ENCODE assay signal across 8 cellular contexts in the genomic region with DNA sequence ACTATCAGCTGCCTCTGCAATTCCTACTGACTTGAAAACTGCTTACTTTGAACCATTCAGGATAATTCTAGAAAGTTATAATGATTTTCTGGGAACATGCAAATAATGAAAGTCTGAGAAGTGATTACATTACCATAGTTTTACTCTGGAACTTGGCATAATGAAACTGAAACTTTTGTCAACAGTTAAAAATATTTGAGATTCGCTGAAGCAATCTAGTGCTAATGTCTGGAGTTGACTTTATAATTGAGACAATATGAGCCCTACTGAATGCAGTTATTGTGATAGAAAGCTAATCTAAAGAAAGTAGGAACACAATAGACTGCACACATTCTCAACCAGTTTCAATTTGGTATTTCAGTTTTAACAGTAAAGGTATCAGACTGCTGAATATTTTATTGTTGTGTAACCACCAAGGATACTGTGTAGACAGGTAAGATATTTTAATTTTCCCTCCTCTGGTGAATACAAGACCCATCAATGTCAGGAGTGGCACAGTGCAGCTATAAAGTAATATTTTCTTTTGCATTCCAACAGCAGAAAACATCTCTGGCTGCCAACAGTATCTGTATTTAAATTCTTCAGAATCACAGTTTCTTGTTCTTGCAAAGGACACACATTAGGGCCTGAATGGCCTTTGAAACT.
DNase-seq lines count a peak whose midpoint lies in the region; ATAC-seq and TF ChIP-seq lines count a peak whose summit lies in the region.

No MANE protein-coding gene starts in this region.

- no peaks in the 10 kb centered on the region for H3K9me2 ChIP-seq in Karpas-422 (replicated peaks; ENCODE audit: insufficient read depth, low read length)

- peak overlapping the region; percentile 87 for H3K27ac Mint-ChIP-seq in activated CD4-positive, alpha-beta T cell treated with anti-CD3 and anti-CD28 coated beads, Interleukin-2, amount 10 ng/mL, durations not matched to agents 7 days and 5 days
- peak overlapping the region; percentile 94 for H3K27ac Mint-ChIP-seq in endodermal cell
- peak overlapping the region; percentile 85 for H3K27ac Mint-ChIP-seq in type B pancreatic cell

- 90 to 100% methylated on average over 1 of the region's 1 CpG for WGBS in endodermal cell (ENCODE audit: insufficient coverage in 1 of 2, insufficient read length in 1 of 2), 2 experiments

- H3K79me2 ChIP-seq in Karpas-422 (ENCODE audit: low read length): no peaks in the 10 kb centered on the region

- peaks cover 3% of the 10 kb centered on the region for H3K9me3 Mint-ChIP-seq in activated CD4-positive, alpha-beta T cell treated with anti-CD3 and anti-CD28 coated beads, Interleukin-2, amount 10 ng/mL, durations not matched to agents 7 days and 5 days
- H3K9me3 Mint-ChIP-seq in endodermal cell: peaks cover 35% of the 10 kb centered on the region
- peaks cover 4% of the 10 kb centered on the region for H3K9me3 Mint-ChIP-seq in type B pancreatic cell

- TF ChIP-seq CTCF in endodermal cell (conservative IDR thresholded peaks at IDR 0.05) (no peak), type B pancreatic cell (conservative IDR thresholded peaks at IDR 0.05) (no peak)

- peaks cover 40% of the 10 kb centered on the region for H3K27me3 Mint-ChIP-seq in activated CD4-positive, alpha-beta T cell treated with anti-CD3 and anti-CD28 coated beads, Interleukin-2, amount 10 ng/mL, durations not matched to agents 7 days and 5 days
- H3K27me3 Mint-ChIP-seq in endodermal cell (ENCODE audit: insufficient read depth): no peaks in the 10 kb centered on the region
- H3K27me3 Mint-ChIP-seq in type B pancreatic cell: no peaks in the 10 kb centered on the region

- no peaks in the 10 kb centered on the region for H3K27me3 ChIP-seq in endodermal cell (ENCODE audit: control insufficient read depth, insufficient read depth, low read length, poor library complexity, severe bottlenecking)
- no peaks in the 10 kb centered on the region for H3K27me3 ChIP-seq in Karpas-422 (ENCODE audit: low read length)

- H3K9me3 ChIP-seq in endodermal cell (ENCODE audit: control insufficient read depth, low read length) (peaks cover 7% of the 10 kb centered on the region), Karpas-422 (ENCODE audit: low read length) (no peaks in the 10 kb centered on the region)

- H3K27ac ChIP-seq in endodermal cell (ENCODE audit: low read depth, low read length) (peak overlapping the region; percentile 89), Karpas-422 (ENCODE audit: low read length) (no peak overlapping the region)

- H3K36me3 Mint-ChIP-seq in activated CD4-positive, alpha-beta T cell treated with anti-CD3 and anti-CD28 coated beads, Interleukin-2, amount 10 ng/mL, durations not matched to agents 7 days and 5 days (ENCODE audit: low read depth): peaks cover 2% of the 10 kb centered on the region
- H3K36me3 Mint-ChIP-seq in endodermal cell (ENCODE audit: low read depth): peaks cover 6% of the 10 kb centered on the region
- H3K36me3 Mint-ChIP-seq in type B pancreatic cell: peaks cover 6% of the 10 kb centered on the region

- H3K9ac ChIP-seq in endodermal cell (ENCODE audit: extremely low read depth, low read length, poor library complexity, severe bottlenecking) (no peak overlapping the region), Karpas-422 (ENCODE audit: low read length) (no peak overlapping the region)

- H3K4me2 ChIP-seq in Karpas-422 (ENCODE audit: low read depth, low read length, poor library complexity, severe bottlenecking): no peak overlapping the region

- no peak for DNase-seq in activated CD4-positive, alpha-beta T cell treated with anti-CD3 and anti-CD28 coated beads, Interleukin-2, amount 10 ng/mL, durations not matched to agents 7 days and 5 days
- DNase-seq in activated CD4-positive, alpha-beta T cell treated with anti-CD3 and anti-CD28 coated beads for 4 hours: no peak
- no peak for DNase-seq in endodermal cell
- DNase-seq in type B pancreatic cell (ENCODE audit: extremely low spot score, unreplicated experiment): no peak
- no peak for DNase-seq in HuH-7.5 (ENCODE audit: low spot score)
- no peak for DNase-seq in Karpas-422
- DNase-seq in activated naive CD4-positive, alpha-beta T cell (lab: John Stamatoyannopoulos, UW): no peak

- H3K36me3 ChIP-seq in endodermal cell (ENCODE audit: control insufficient read depth, insufficient read depth, low read length) (no peaks in the 10 kb centered on the region), Karpas-422 (ENCODE audit: insufficient read depth, low read length) (no peaks in the 10 kb centered on the region)

- H2AFZ ChIP-seq in Karpas-422 (ENCODE audit: low read length): no peak overlapping the region

- POLR2A ChIA-PET in activated CD4-positive, alpha-beta T cell treated with anti-CD3 and anti-CD28 coated beads, Interleukin-2, amount 10 ng/mL, durations not matched to agents 7 days and 5 days (lab: Charles Lee): no interaction called here

- ATAC-seq in HG03439 (IDR thresholded peaks at IDR 0.05; ENCODE audit: unreplicated experiment): peak; percentile 30

- H3K4me3 Mint-ChIP-seq in activated CD4-positive, alpha-beta T cell treated with anti-CD3 and anti-CD28 coated beads, Interleukin-2, amount 10 ng/mL, durations not matched to agents 7 days and 5 days: no peak overlapping the region
- H3K4me3 Mint-ChIP-seq in endodermal cell (no peak overlapping the region), type B pancreatic cell (peak overlapping the region; percentile 59)

- CTCF ChIA-PET in activated CD4-positive, alpha-beta T cell treated with anti-CD3 and anti-CD28 coated beads, Interleukin-2, amount 10 ng/mL, durations not matched to agents 7 days and 5 days (lab: Charles Lee): interaction anchor here (0.6 kb wide), 1 partner anchor 11 kb away, joined by 3 read pairs; no protein-coding TSS in a partner anchor

- H3K4me1 ChIP-seq in endodermal cell (ENCODE audit: control insufficient read depth, insufficient read depth, low read length) (peaks cover 13% of the 10 kb centered on the region), Karpas-422 (ENCODE audit: low read length) (no peaks in the 10 kb centered on the region)

- H3K4me3 ChIP-seq in endodermal cell (ENCODE audit: low read length) (peak overlapping the region; percentile 54), Karpas-422 (ENCODE audit: low read length) (no peak overlapping the region)

- no peaks in the 10 kb centered on the region for H4K20me1 ChIP-seq in Karpas-422 (ENCODE audit: insufficient read depth, low read depth, low read length)

- H3K4me1 Mint-ChIP-seq in activated CD4-positive, alpha-beta T cell treated with anti-CD3 and anti-CD28 coated beads, Interleukin-2, amount 10 ng/mL, durations not matched to agents 7 days and 5 days: peaks cover 36% of the 10 kb centered on the region
- peaks cover 33% of the 10 kb centered on the region for H3K4me1 Mint-ChIP-seq in endodermal cell
- peaks cover 31% of the 10 kb centered on the region for H3K4me1 Mint-ChIP-seq in type B pancreatic cell (ENCODE audit: unreplicated experiment)
